Comparison of ENCODE assay signal across 22 cellular contexts in genomic region chr20:16082051-16082550, GRCh38.
"Had no signal": no experiment of that assay in that cellular context is flagged by ENCODE, and none has a peak within 500 bp of the region (broad histone marks: within the 10 kb centered on the region; RNA-seq: fewer than 3 reads in every experiment).

No MANE protein-coding gene starts in this region.

- H3K27ac Mint-ChIP-seq: IgD-negative memory B cell had no signal

- H3K9me3 ChIP-seq: SJSA1 had no signal

- H3K4me3 ChIP-seq: K562, SJSA1, SK-N-MC had no signal

- DNase-seq: NCI-H1092, NCI-H1105 treated with DMSO at 0.1 percent for 48 hours, NCI-H1417 treated with DMSO at 0.1 percent for 48 hours, NCI-H146, NCI-H1694 treated with DMSO at 0.1 percent for 48 hours, NCI-H1930, NCI-H2081, NCI-H2107, NCI-H226, NCI-H446, NCI-H510A, NCI-H524 treated with DMSO at 0.1 percent for 48 hours, NCI-H69, NCI-H774, Right ventricle myocardium superior, RPMI8226, SIG-M5 had no signal

- H3K36me3 ChIP-seq: SJSA1 had no signal

- H3K27me3 Mint-ChIP-seq: IgD-negative memory B cell had no signal

- H3K27me3 ChIP-seq: SJSA1 had no signal

- ATAC-seq: K562 had no signal

- H3K27ac ChIP-seq: HL-60, SJSA1, SK-N-MC had no signal
